1 cellular context compared by ENCODE assay signal in genomic region chr4:103199009-103199408, GRCh38.
TF ChIP-seq lines count a peak whose summit lies in the region.

No MANE protein-coding gene starts in this region.

TF ChIP-seq in GM12878, 131 proteins besides CTCF, POLR2A, EP300 and RAD21 (continued from another document):
- TF ChIP-seq IRF3 (IDR thresholded peaks at IDR 0.05), result no peak
- TF ChIP-seq HDAC2 (IDR thresholded peaks at IDR 0.05), result no peak
- no peak for TF ChIP-seq NR2F1 (conservative IDR thresholded peaks at IDR 0.05)
- TF ChIP-seq RBBP5 (conservative IDR thresholded peaks at IDR 0.05), result no peak
- no peak for TF ChIP-seq KDM1A (IDR thresholded peaks at IDR 0.05; ENCODE audit: borderline replicate concordance)
- TF ChIP-seq TCF12 (IDR thresholded peaks at IDR 0.05; ENCODE audit: low read depth, low read length), result no peak
- no peak for TF ChIP-seq CREB1 (IDR thresholded peaks at IDR 0.05; ENCODE audit: low read depth)
- no peak for TF ChIP-seq RCOR1 (conservative IDR thresholded peaks at IDR 0.05; ENCODE audit: low read depth, low read length)
- TF ChIP-seq TCF3 (IDR thresholded peaks at IDR 0.05; ENCODE audit: borderline replicate concordance, insufficient read depth, low read depth, low read length), result no peak
